ENCODE assay signal across 8 cellular contexts in the genomic region with DNA sequence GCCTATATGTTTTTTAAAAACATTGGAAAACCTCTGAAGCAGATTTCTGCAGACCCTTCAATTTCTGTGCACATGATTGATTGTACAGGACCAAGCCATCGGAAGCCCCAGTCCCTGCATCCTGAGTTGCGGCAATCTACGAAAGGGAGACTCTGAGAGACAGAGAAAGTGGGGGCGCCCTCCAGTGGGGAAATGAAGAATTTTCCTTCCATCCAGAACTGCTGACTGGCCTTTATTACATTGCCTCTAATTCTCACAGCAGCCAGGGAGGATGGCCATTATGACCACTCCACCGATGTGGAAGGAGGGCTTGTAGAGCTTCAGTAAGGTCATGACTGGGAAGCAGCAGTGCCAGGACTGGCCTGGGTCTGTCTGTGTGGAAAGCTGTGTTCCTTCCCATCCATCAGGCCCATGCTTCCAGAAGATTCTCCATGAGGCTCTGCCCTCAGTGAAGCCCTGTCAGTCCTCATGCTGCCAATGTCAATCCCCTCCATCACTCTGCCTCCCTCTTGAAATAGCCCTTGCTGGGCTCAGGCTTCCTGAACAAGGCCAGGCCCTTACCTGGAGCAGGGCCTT. TPM values are rescaled to one million over a fixed set of nuclear protein-coding genes. Genes with fewer than 3 reads are reported as not detected.
A peak's percentile ranks its signal among the peaks of the same experiment; 100 is the strongest.
DNase-seq lines count a peak whose midpoint lies in the region; ATAC-seq and TF ChIP-seq lines count a peak whose summit lies in the region.

No MANE protein-coding gene starts in this region.

- TF ChIP-seq RAD21 in liver (IDR thresholded peaks at IDR 0.05): peak; percentile 45 to 67

- no peak overlapping the region for H3K27ac ChIP-seq in CD4-positive, CD25-positive, alpha-beta regulatory T cell (ENCODE audit: insufficient read depth, low read length, poor library complexity, severe bottlenecking)
- H3K27ac ChIP-seq in GM23338 (ENCODE audit: low read depth) (no peak overlapping the region), liver (ENCODE audit: low read depth in 1 of 2, low read length in 2 of 2) (no peak overlapping the region)

- no peaks in the 10 kb centered on the region for H3F3A ChIP-seq in GM23338 (replicated peaks; ENCODE audit: low read depth)

- H3K79me2 ChIP-seq in GM23338 (replicated peaks; ENCODE audit: insufficient read depth): no peaks in the 10 kb centered on the region

- H3K9ac ChIP-seq in liver (ENCODE audit: low read depth in 1 of 2, low read length in 2 of 2): no peak overlapping the region

- H3K36me3 ChIP-seq in CD4-positive, CD25-positive, alpha-beta regulatory T cell (ENCODE audit: control insufficient read depth, insufficient read depth, low read length): no peaks in the 10 kb centered on the region
- H3K36me3 ChIP-seq in GM23338 (ENCODE audit: insufficient read depth) (no peaks in the 10 kb centered on the region), liver (ENCODE audit: control insufficient read depth in 4 of 4, insufficient read depth in 3 of 4, low read depth in 1 of 4, low read length in 3 of 4) (no peaks in the 10 kb centered on the region)

- DNase-seq in CD4-positive, CD25-positive, alpha-beta regulatory T cell: peak; percentile 20 to 62 (median 55)
- DNase-seq in GM23338 (ENCODE audit: low spot score): peak; percentile 91
- DNase-seq in NCI-H2196 (lab: John Stamatoyannopoulos, UW; ENCODE audit: unreplicated experiment): peak; percentile 73
- peak; percentile 35 for DNase-seq in activated CD4-positive, alpha-beta T cell treated with anti-CD3 and anti-CD28 coated beads for 1 hour
- DNase-seq in cerebellar cortex (ENCODE audit: low spot score): peak; percentile 71
- DNase-seq in stimulated activated CD8-positive, alpha-beta memory T cell treated with anti-CD3 and anti-CD28 coated beads, Interleukin-15, amount 100 ng/mL, for 1 hour (ENCODE audit: low read depth): peak; percentile 41
- no peak for DNase-seq in DMS114 treated with DMSO at 0.1 percent for 48 hours (lab: John Stamatoyannopoulos, UW; ENCODE audit: unreplicated experiment)

- no peaks in the 10 kb centered on the region for H3K4me1 Mint-ChIP-seq in CD4-positive, CD25-positive, alpha-beta regulatory T cell
- peaks cover 3% of the 10 kb centered on the region; the same call in 2 of the 3 replicates for H3K4me1 Mint-ChIP-seq in GM23338

- peaks cover 57% of the 10 kb centered on the region for H3K27me3 Mint-ChIP-seq in CD4-positive, CD25-positive, alpha-beta regulatory T cell
- peaks cover 30% of the 10 kb centered on the region for H3K27me3 Mint-ChIP-seq in GM23338 (ENCODE audit: insufficient read depth, low read depth, poor library complexity)

- 15% methylated on average over 5 of the region's 5 CpGs for WGBS in liver

- no peak overlapping the region for H3K27ac Mint-ChIP-seq in CD4-positive, CD25-positive, alpha-beta regulatory T cell
- no peak overlapping the region for H3K27ac Mint-ChIP-seq in GM23338

- H3K9me3 ChIP-seq in CD4-positive, CD25-positive, alpha-beta regulatory T cell (ENCODE audit: control insufficient read depth in 2 of 2, low read length in 2 of 2): no peaks in the 10 kb centered on the region
- no peaks in the 10 kb centered on the region for H3K9me3 ChIP-seq in liver (ENCODE audit: control insufficient read depth in 4 of 4, low read length in 3 of 4)

- H4K20me1 ChIP-seq in GM23338 (replicated peaks; ENCODE audit: insufficient read depth): no peaks in the 10 kb centered on the region; the same call in 1 of the 2 replicates

- H3K9me2 ChIP-seq in GM23338 (ENCODE audit: insufficient read depth): no peaks in the 10 kb centered on the region

- no peak overlapping the region for H3K4me3 Mint-ChIP-seq in CD4-positive, CD25-positive, alpha-beta regulatory T cell
- no peak overlapping the region for H3K4me3 Mint-ChIP-seq in GM23338

- H3K4me1 ChIP-seq in CD4-positive, CD25-positive, alpha-beta regulatory T cell (ENCODE audit: control insufficient read depth, insufficient read depth, low read length, poor library complexity, severe bottlenecking): no peaks in the 10 kb centered on the region
- H3K4me1 ChIP-seq in GM23338 (ENCODE audit: insufficient read depth) (no peaks in the 10 kb centered on the region), liver (ENCODE audit: control insufficient read depth in 4 of 4, insufficient read depth in 4 of 4, low read length in 3 of 4) (no peaks in the 10 kb centered on the region)

- H3K4me3 ChIP-seq in CD4-positive, CD25-positive, alpha-beta regulatory T cell (ENCODE audit: low read depth, low read length): no peak overlapping the region
- H3K4me3 ChIP-seq in GM23338: no peak overlapping the region
- H3K4me3 ChIP-seq in liver (ENCODE audit: low read depth in 1 of 3, low read length in 3 of 3): no peak overlapping the region

- TF ChIP-seq CTCF in GM23338 (conservative IDR thresholded peaks at IDR 0.05; ENCODE audit: low read depth in 2 of 2): peak; percentile 88 to 91
- TF ChIP-seq CTCF in liver (IDR thresholded peaks at IDR 0.05; ENCODE audit: low read depth, low read length, missing input control): peak; percentile 49

- H2AFZ ChIP-seq in GM23338: no peak overlapping the region

- peaks cover 9% of the 10 kb centered on the region for H3K27me3 ChIP-seq in CD4-positive, CD25-positive, alpha-beta regulatory T cell (ENCODE audit: control insufficient read depth, insufficient read depth, low read length)
- peaks cover 27% of the 10 kb centered on the region for H3K27me3 ChIP-seq in GM23338 (ENCODE audit: insufficient read depth)
- peaks cover 0 to 6% (median 0%) of the 10 kb centered on the region in 4 donors for H3K27me3 ChIP-seq in liver (ENCODE audit: control insufficient read depth in 4 of 4, insufficient read depth in 4 of 4, low read length in 3 of 4)

- ATAC-seq in CD4-positive, CD25-positive, alpha-beta regulatory T cell (ENCODE audit: low read depth in 2 of 2): peak; percentile 47 to 67
- peak; percentile 91 for ATAC-seq in GM23338

- no peak overlapping the region for H3K4me2 ChIP-seq in GM23338

- H3K36me3 Mint-ChIP-seq in CD4-positive, CD25-positive, alpha-beta regulatory T cell: no peaks in the 10 kb centered on the region
- no peaks in the 10 kb centered on the region for H3K36me3 Mint-ChIP-seq in GM23338 (ENCODE audit: low read depth)

- no peaks in the 10 kb centered on the region for H3K9me3 Mint-ChIP-seq in CD4-positive, CD25-positive, alpha-beta regulatory T cell
- no peaks in the 10 kb centered on the region for H3K9me3 Mint-ChIP-seq in GM23338

TF ChIP-seq in GM23338, 12 proteins besides CTCF, POLR2A, EP300 and RAD21 (continues in another document):
- no peak for TF ChIP-seq STAT1 (IDR thresholded peaks at IDR 0.05; ENCODE audit: unreplicated experiment)
- TF ChIP-seq ZNF114 (CRISPR knock-in tag; IDR thresholded peaks at IDR 0.05): no peak

TF ChIP-seq in liver, 16 proteins besides CTCF, POLR2A, EP300 and RAD21:
- TF ChIP-seq, protein P1, sequence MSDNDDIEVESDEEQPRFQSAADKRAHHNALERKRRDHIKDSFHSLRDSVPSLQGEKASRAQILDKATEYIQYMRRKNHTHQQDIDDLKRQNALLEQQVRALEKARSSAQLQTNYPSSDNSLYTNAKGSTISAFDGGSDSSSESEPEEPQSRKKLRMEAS (IDR thresholded peaks at IDR 0.05): no peak
- TF ChIP-seq, protein P2, sequence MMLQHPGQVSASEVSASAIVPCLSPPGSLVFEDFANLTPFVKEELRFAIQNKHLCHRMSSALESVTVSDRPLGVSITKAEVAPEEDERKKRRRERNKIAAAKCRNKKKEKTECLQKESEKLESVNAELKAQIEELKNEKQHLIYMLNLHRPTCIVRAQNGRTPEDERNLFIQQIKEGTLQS (IDR thresholded peaks at IDR 0.05): no peak
- TF ChIP-seq EGR1 (IDR thresholded peaks at IDR 0.05; ENCODE audit: low read depth in 2 of 2) (no peak), NR2F2 (IDR thresholded peaks at IDR 0.05) (no peak), FOXA1 (IDR thresholded peaks at IDR 0.05) (no peak), GABPA (IDR thresholded peaks at IDR 0.05 in 1 of 2, conservative IDR thresholded peaks at IDR 0.05 in 1 of 2) (no peak), YY1 (IDR thresholded peaks at IDR 0.05) (no peak), FOXA2 (IDR thresholded peaks at IDR 0.05) (no peak), HNF4G (IDR thresholded peaks at IDR 0.05) (no peak)

RNA-seq across cellular contexts. Expression of a gene that starts 20.0 kb away (rescaled TPM):
- not detected for total RNA-seq in CD4-positive, CD25-positive, alpha-beta regulatory T cell
- polyA plus RNA-seq in CD4-positive, CD25-positive, alpha-beta regulatory T cell: not detected
- total RNA-seq in GM23338 (2014; rRNA removed; shearing (Covaris generic)): not detected in 2 replicates
- not detected in 2 replicates for polyA plus RNA-seq in GM23338 (2016; fragmentation: Nextera tagmentation; extraction: Ambion mirVana)
- not detected for total RNA-seq in liver
- not detected for polyA plus RNA-seq in liver

RNA-seq across cellular contexts. Expression of a gene that starts 35.2 kb away (rescaled TPM):
- 74.0 TPM for total RNA-seq in CD4-positive, CD25-positive, alpha-beta regulatory T cell
- polyA plus RNA-seq in CD4-positive, CD25-positive, alpha-beta regulatory T cell: 10 to 100 TPM; 51.2 to 76.1 (median 63.5) TPM
- 58.8 and 67.9 TPM in 2 replicates for total RNA-seq in GM23338 (2014; rRNA removed; shearing (Covaris generic))
- polyA plus RNA-seq in GM23338 (2016; fragmentation: Nextera tagmentation; extraction: Ambion mirVana) (44.9 and 49.2 TPM in 2 replicates), liver (10 to 100 TPM; 41.0 to 50.5 TPM)
- 10 to 100 TPM; 25.8 to 58.4 TPM for total RNA-seq in liver

RNA-seq across cellular contexts. Expression of a gene that starts 43.3 kb away (rescaled TPM):
- total RNA-seq in CD4-positive, CD25-positive, alpha-beta regulatory T cell: not detected
- under 1 TPM in 1 of 4 donors, not detected in 3; 0.28 TPM for polyA plus RNA-seq in CD4-positive, CD25-positive, alpha-beta regulatory T cell
- total RNA-seq in GM23338 (2014; rRNA removed; shearing (Covaris generic)): 18.8 and 22.1 TPM in 2 replicates
- polyA plus RNA-seq in GM23338 (2016; fragmentation: Nextera tagmentation; extraction: Ambion mirVana) (4.8 and 5.1 TPM in 2 replicates), liver (not detected)
- 1 to 10 TPM in 1 of 2 donors, not detected in 1; 2.2 TPM for total RNA-seq in liver
